1 cellular context compared by ENCODE assay signal in genomic region chr1:28582248-28582615, GRCh38.
TF ChIP-seq lines count a peak whose summit lies in the region.

No MANE protein-coding gene starts in this region.

TF ChIP-seq in endothelial cell of umbilical vein, 7 proteins besides CTCF, POLR2A, EP300 and RAD21:
- TF ChIP-seq EZH2 (IDR thresholded peaks at IDR 0.05; ENCODE audit: borderline replicate concordance, low read depth, low read length, severe bottlenecking) (no peak), JUN (IDR thresholded peaks at IDR 0.05; ENCODE audit: borderline replicate concordance, insufficient read depth, insufficient read length, low read depth) (no peak), MAX (IDR thresholded peaks at IDR 0.05; ENCODE audit: insufficient read depth, insufficient read length) (no peak), GATA2 (IDR thresholded peaks at IDR 0.05; ENCODE audit: insufficient read depth, insufficient read length, low read depth, low read length) (no peak), MYC (IDR thresholded peaks at IDR 0.05; ENCODE audit: low read depth, low read length) (no peak), POLR2AphosphoS5 (IDR thresholded peaks at IDR 0.05; ENCODE audit: insufficient read depth, low read depth, low read length) (no peak), FOS (IDR thresholded peaks at IDR 0.05; ENCODE audit: borderline replicate concordance, insufficient read depth, low read length) (no peak)
